9 cellular contexts compared by ENCODE assay signal in genomic region chr12:130494736-130495135, GRCh38.
"Had no signal": no experiment of that assay in that cellular context is flagged by ENCODE, and none has a peak within 500 bp of the region (broad histone marks: within the 10 kb centered on the region; RNA-seq: fewer than 3 reads in every experiment).

No MANE protein-coding gene starts in this region.

- DNase-seq: GM23248, GOT3, H7, H9, HCEC 1CT, HFFc6 had no signal

- H3K27ac ChIP-seq: GM23248 had no signal

- H3K36me3 ChIP-seq: HAP-1 had no signal

- ATAC-seq: GM23338, HCT116 had no signal

- H3K4me1 ChIP-seq: HAP-1 had no signal

- H3K9me3 ChIP-seq: HAP-1 had no signal

- H3K4me3 ChIP-seq: GM23248, GM23338, HAP-1 had no signal
